Comparison of ENCODE assay signal across 8 cellular contexts in genomic region chr17:59756236-59756818, GRCh38. TPM values are rescaled to one million over a fixed set of nuclear protein-coding genes. Genes with fewer than 3 reads are reported as not detected.
A peak's percentile ranks its signal among the peaks of the same experiment; 100 is the strongest.
DNase-seq lines count a peak whose midpoint lies in the region; ATAC-seq and TF ChIP-seq lines count a peak whose summit lies in the region.

No MANE protein-coding gene starts in this region.

- DNase-seq in AG08395 (ENCODE audit: low spot score) (peak; percentile 56), brain microvascular endothelial cell (peak; percentile 82), mesothelial cell of epicardium (ENCODE audit: low spot score in 2 of 2, unreplicated experiment in 2 of 2) (no peak), hippocampal formation (lab: John Stamatoyannopoulos, UW) (no peak), NCI-H345 (lab: John Stamatoyannopoulos, UW) (no peak)

- H3K4me1 ChIP-seq in HUES6 (ENCODE audit: control insufficient read depth, insufficient read depth, low read length) = peaks cover 21% of the 10 kb centered on the region

- H3K4me3 Mint-ChIP-seq in mesothelial cell of epicardium = no peak overlapping the region

- H3K27me3 ChIP-seq in HUES6 (ENCODE audit: control insufficient read depth, insufficient read depth, low read length) (no peaks in the 10 kb centered on the region), brain microvascular endothelial cell (replicated peaks) (no peaks in the 10 kb centered on the region)

- ATAC-seq in GM18861 (IDR thresholded peaks at IDR 0.05; ENCODE audit: unreplicated experiment) (no peak), GM18858 (IDR thresholded peaks at IDR 0.05; ENCODE audit: unreplicated experiment) (no peak)

- H3K9me3 Mint-ChIP-seq in mesothelial cell of epicardium = peaks cover 9% of the 10 kb centered on the region

- peaks cover 43% of the 10 kb centered on the region for H3K4me1 Mint-ChIP-seq in mesothelial cell of epicardium

- H3K4me3 ChIP-seq in HUES6 (ENCODE audit: low read depth, low read length) = no peak overlapping the region
- no peak overlapping the region for H3K4me3 ChIP-seq in brain microvascular endothelial cell (ENCODE audit: low read depth, low read length)

- in situ Hi-C loops in brain microvascular endothelial cell (cut with HindIII; ENCODE audit: low pct_ligation_motif_present, low sequenced_read_pairs) = no loop called here

- H3K36me3 ChIP-seq in HUES6 (ENCODE audit: control insufficient read depth, insufficient read depth, low read length) = peaks cover 10% of the 10 kb centered on the region
- H3K36me3 ChIP-seq in brain microvascular endothelial cell (replicated peaks) = no peaks in the 10 kb centered on the region

- H3K27ac ChIP-seq in HUES6 (ENCODE audit: low read depth, low read length) = peak overlapping the region; percentile 49
- peak overlapping the region; percentile 96 for H3K27ac ChIP-seq in brain microvascular endothelial cell

- H3K27ac Mint-ChIP-seq in mesothelial cell of epicardium = peak overlapping the region; percentile 98

- peaks cover 19% of the 10 kb centered on the region for H3K36me3 Mint-ChIP-seq in mesothelial cell of epicardium

- H3K9ac ChIP-seq in HUES6 (ENCODE audit: low read length) = peak overlapping the region; percentile 48

- H3K27me3 Mint-ChIP-seq in mesothelial cell of epicardium (ENCODE audit: low read depth) = no peaks in the 10 kb centered on the region

- no peak for TF ChIP-seq CTCF in brain microvascular endothelial cell (IDR thresholded peaks at IDR 0.05; ENCODE audit: low read depth, low read length, missing control alignments)
- TF ChIP-seq CTCF in mesothelial cell of epicardium (IDR thresholded peaks at IDR 0.05; ENCODE audit: unreplicated experiment) = no peak

- H3K9me3 ChIP-seq in HUES6 (ENCODE audit: control insufficient read depth, insufficient read depth, low read depth, low read length) = peaks cover 3% of the 10 kb centered on the region

RNA-seq across cellular contexts. Expression of gene VMP1, which starts 48.9 kb away (rescaled TPM):
- 207 to 208 TPM (median 208 TPM) in 3 replicates for total RNA-seq in mesothelial cell of epicardium

RNA-seq across cellular contexts. Expression of gene PTRH2, which starts 49.1 kb away (rescaled TPM):
- 22.5 to 24.7 TPM (median 24.4 TPM) in 3 replicates for total RNA-seq in mesothelial cell of epicardium

Comparison
In these comparisons a context has a peak if more than half of its experiments do, and no peak if none do; other contexts are left out.
1. DNase-seq: peak in AG08395 (single experiment) and brain microvascular endothelial cell (single experiment); none in mesothelial cell of epicardium (0 of 2), hippocampal formation (0 of 2) and NCI-H345 (single experiment).